16 cellular contexts compared by ENCODE assay signal in genomic region chr2:120559401-120559800, GRCh38.
DNase-seq lines count a peak whose midpoint lies in the region; ATAC-seq and TF ChIP-seq lines count a peak whose summit lies in the region.
"Had no signal": no experiment of that assay in that cellular context is flagged by ENCODE, and none has a peak within 500 bp of the region (broad histone marks: within the 10 kb centered on the region; RNA-seq: fewer than 3 reads in every experiment).

No MANE protein-coding gene starts in this region.

- no peak overlapping the region for H2AK5ac ChIP-seq in neuronal stem cell (ENCODE audit: low read depth, low read length)

- no peak overlapping the region for H2BK12ac ChIP-seq in neuronal stem cell (ENCODE audit: low read length)

- no peak overlapping the region for H4K8ac ChIP-seq in neuronal stem cell (ENCODE audit: low read depth, low read length)

- H3K9me3 ChIP-seq in neuronal stem cell (replicated peaks in 1 of 2; ENCODE audit: control insufficient read depth in 2 of 2, insufficient read depth in 1 of 2, low read depth in 1 of 2, low read length in 2 of 2): no peaks in the 10 kb centered on the region
- H3K9me3 ChIP-seq: sigmoid colon, tibial artery had no signal

- H3K27me3 ChIP-seq in neuronal stem cell (ENCODE audit: control insufficient read depth in 3 of 3, insufficient read depth in 3 of 3, low read depth in 1 of 3, low read length in 3 of 3): peaks cover 0 to 29% (median 2%) of the 10 kb centered on the region in 3 experiments
- H3K27me3 ChIP-seq: sigmoid colon, tibial artery had no signal

- no peak overlapping the region for H3K4me3 ChIP-seq in neuronal stem cell (ENCODE audit: low read length in 2 of 2)
- H3K4me3 ChIP-seq: sigmoid colon, tibial artery had no signal

- no peak overlapping the region for H4K91ac ChIP-seq in neuronal stem cell (ENCODE audit: low read depth, low read length, poor library complexity)

- no peak overlapping the region for H3K14ac ChIP-seq in neuronal stem cell (ENCODE audit: low read length)

- no peaks in the 10 kb centered on the region for H3K9me3 Mint-ChIP-seq in HFFc6
- H3K9me3 Mint-ChIP-seq: naive thymus-derived CD8-positive, alpha-beta T cell had no signal

- no peak overlapping the region for H2BK5ac ChIP-seq in neuronal stem cell (ENCODE audit: low read length)

- WGBS in neuronal stem cell (ENCODE audit: extremely low coverage in 2 of 2, insufficient read length in 2 of 2, insufficient replicate concordance in 1 of 2), 2 donors: no CpG with 5 or more reads among the region's 5 CpGs

- H3K27ac ChIP-seq in neuronal stem cell (replicated peaks; ENCODE audit: low read length): no peak overlapping the region
- H3K27ac ChIP-seq: HL-60, sigmoid colon, tibial artery had no signal

- H3K4me3 Mint-ChIP-seq in HFFc6: peak overlapping the region; percentile 68
- H3K4me3 Mint-ChIP-seq: naive thymus-derived CD8-positive, alpha-beta T cell had no signal

- peak; percentile 97 for DNase-seq in A172 (ENCODE audit: low spot score)
- peak; percentile 100 for DNase-seq in HFFc6
- peak; percentile 96 for DNase-seq in astrocyte of the hippocampus (ENCODE audit: low read depth, low spot score)
- peak; percentile 99 for DNase-seq in iris pigment epithelial cell (ENCODE audit: low read depth)
- no peak for DNase-seq in neuronal stem cell (ENCODE audit: low spot score)
- DNase-seq: activated CD8-positive, alpha-beta memory T cell treated with anti-CD3 and anti-CD28 coated beads, Interleukin-2, amount 50 U/mL, for 4 hours; amygdala; naive thymus-derived CD8-positive, alpha-beta T cell; NCI-H524 treated with DMSO at 0.1 percent for 48 hours; SHP77; sigmoid colon; tibial artery had no signal

- no peak overlapping the region for H2BK120ac ChIP-seq in neuronal stem cell (ENCODE audit: low read depth, low read length)

- peaks cover 3 to 4% of the 10 kb centered on the region in 2 donors for H3K4me1 ChIP-seq in neuronal stem cell (ENCODE audit: control insufficient read depth in 2 of 2, insufficient read depth in 1 of 2, low read depth in 1 of 2, low read length in 2 of 2)
- H3K4me1 ChIP-seq: sigmoid colon had no signal

- no peak overlapping the region for H2BK15ac ChIP-seq in neuronal stem cell (ENCODE audit: low read length)

- no peak overlapping the region for H3K9ac ChIP-seq in neuronal stem cell (ENCODE audit: low read depth, low read length, poor library complexity)

- H2AFZ ChIP-seq in neuronal stem cell (ENCODE audit: low read length): no peak overlapping the region

- no peaks in the 10 kb centered on the region for H3K79me1 ChIP-seq in neuronal stem cell (ENCODE audit: low read depth, low read length)

- H3K4me1 Mint-ChIP-seq in HFFc6 (ENCODE audit: low read depth): peaks cover 58% of the 10 kb centered on the region

- peaks cover 8% of the 10 kb centered on the region for H3K27me3 Mint-ChIP-seq in HFFc6 (ENCODE audit: insufficient read depth)

- ATAC-seq in GM21390 (IDR thresholded peaks at IDR 0.05; ENCODE audit: unreplicated experiment) (no peak), GM21367 (IDR thresholded peaks at IDR 0.05; ENCODE audit: unreplicated experiment) (no peak), GM18861 (IDR thresholded peaks at IDR 0.05; ENCODE audit: unreplicated experiment) (no peak)
- ATAC-seq: naive thymus-derived CD8-positive, alpha-beta T cell had no signal

- no peak overlapping the region for H3K4me2 ChIP-seq in neuronal stem cell (ENCODE audit: insufficient read depth, low read length, poor library complexity, severe bottlenecking)

- no peaks in the 10 kb centered on the region for H3K36me3 ChIP-seq in neuronal stem cell (replicated peaks in 1 of 2; ENCODE audit: control insufficient read depth in 2 of 2, insufficient read depth in 2 of 2, low read length in 2 of 2)
- H3K36me3 ChIP-seq: sigmoid colon, tibial artery had no signal

- H3K18ac ChIP-seq in neuronal stem cell (ENCODE audit: low read length): no peak overlapping the region

- no peak for TF ChIP-seq CTCF in HFFc6 (IDR thresholded peaks at IDR 0.05)

- peak overlapping the region; percentile 96 for H3K27ac Mint-ChIP-seq in HFFc6
- H3K27ac Mint-ChIP-seq: naive thymus-derived CD8-positive, alpha-beta T cell had no signal

- H3K36me3 Mint-ChIP-seq in HFFc6 (ENCODE audit: low read depth): peaks cover 5% of the 10 kb centered on the region; the same call in 1 of the 2 replicates
- H3K36me3 Mint-ChIP-seq: naive thymus-derived CD8-positive, alpha-beta T cell had no signal

- no peak overlapping the region for H3K23ac ChIP-seq in neuronal stem cell (ENCODE audit: low read depth, low read length, poor library complexity)

- H3K4ac ChIP-seq in neuronal stem cell (ENCODE audit: low read length): no peak overlapping the region
